In the genomic region with DNA sequence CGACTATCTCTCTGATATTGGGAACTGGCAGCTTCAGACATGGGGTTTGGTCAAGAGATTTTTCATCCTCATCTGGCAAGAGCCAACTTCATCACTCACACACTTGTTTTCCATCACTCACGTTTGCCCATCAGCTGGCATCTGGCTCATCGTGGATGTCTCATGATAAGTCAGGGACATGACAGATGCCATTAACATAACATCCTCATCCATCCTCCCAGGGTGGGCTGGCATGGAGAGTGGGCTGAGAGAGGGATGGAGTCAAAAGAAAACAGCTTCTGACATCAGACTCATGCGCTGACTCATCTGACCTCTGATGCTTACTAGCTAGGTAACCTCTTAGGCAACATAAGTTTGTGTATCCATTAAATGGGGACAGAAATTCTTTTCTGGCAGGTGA, we compare ENCODE assay signal across 25 cellular contexts. TPM values are rescaled to one million over a fixed set of nuclear protein-coding genes. Genes with fewer than 3 reads are reported as not detected.
"Had no signal": no experiment of that assay in that cellular context is flagged by ENCODE, and none has a peak within 500 bp of the region (broad histone marks: within the 10 kb centered on the region; RNA-seq: fewer than 3 reads in every experiment).

No MANE protein-coding gene starts in this region.

- H3K4me3 ChIP-seq: heart right ventricle, prostate gland, right lobe of liver, tibial artery, upper lobe of left lung, vagina had no signal

- H3K27ac ChIP-seq: heart right ventricle, parathyroid adenoma, prostate gland, right lobe of liver, tibial artery, upper lobe of left lung, vagina had no signal

- DNase-seq: effector CD4-positive, alpha-beta T cell; endodermal cell; heart right ventricle; hypothalamus; kidney glomerular epithelial cell; mesendoderm; naive B cell; occipital lobe; right lobe of liver; stimulated activated CD4-positive, alpha-beta T cell treated with anti-CD3 and anti-CD28 coated beads, Interleukin-4, amount 100 ng/mL, for 1 hour; tibial artery; upper lobe of left lung had no signal

- H3K9me3 ChIP-seq: prostate gland, right lobe of liver, tibial artery, vagina had no signal

- H3K79me2 ChIP-seq: parathyroid adenoma had no signal

- H3K36me3 ChIP-seq: heart right ventricle, prostate gland, right lobe of liver, tibial artery, upper lobe of left lung, vagina had no signal

- H3K9ac ChIP-seq: parathyroid adenoma had no signal

- H2AFZ ChIP-seq: parathyroid adenoma had no signal

- ATAC-seq: heart right ventricle; right lobe of liver; stimulated activated memory B cell treated with anti-CD40 and anti-IgM and Interleukin-4, amounts not matched to agents 10 μg/mL and 1 μg/mL and 100 μg/mL, for 72 hours had no signal

- FAIRE-seq: endothelial cell of umbilical vein, frontal cortex, islet of Langerhans had no signal

RNA-seq across cellular contexts. Expression of gene VSX2, which starts 1.8 kb away (rescaled TPM):
- total RNA-seq: dermis microvascular lymphatic vessel endothelial cell, endodermal cell, endothelial cell of umbilical vein, frontal cortex, glomerular endothelial cell, heart right ventricle, liver, lung microvascular endothelial cell, occipital lobe, prostate gland, right lobe of liver, temporal lobe, vagina had no signal
- polyA plus RNA-seq: endothelial cell of umbilical vein, esophagus, heart right ventricle, liver had no signal
